Comparison of ENCODE assay signal across 19 cellular contexts in the genomic region with DNA sequence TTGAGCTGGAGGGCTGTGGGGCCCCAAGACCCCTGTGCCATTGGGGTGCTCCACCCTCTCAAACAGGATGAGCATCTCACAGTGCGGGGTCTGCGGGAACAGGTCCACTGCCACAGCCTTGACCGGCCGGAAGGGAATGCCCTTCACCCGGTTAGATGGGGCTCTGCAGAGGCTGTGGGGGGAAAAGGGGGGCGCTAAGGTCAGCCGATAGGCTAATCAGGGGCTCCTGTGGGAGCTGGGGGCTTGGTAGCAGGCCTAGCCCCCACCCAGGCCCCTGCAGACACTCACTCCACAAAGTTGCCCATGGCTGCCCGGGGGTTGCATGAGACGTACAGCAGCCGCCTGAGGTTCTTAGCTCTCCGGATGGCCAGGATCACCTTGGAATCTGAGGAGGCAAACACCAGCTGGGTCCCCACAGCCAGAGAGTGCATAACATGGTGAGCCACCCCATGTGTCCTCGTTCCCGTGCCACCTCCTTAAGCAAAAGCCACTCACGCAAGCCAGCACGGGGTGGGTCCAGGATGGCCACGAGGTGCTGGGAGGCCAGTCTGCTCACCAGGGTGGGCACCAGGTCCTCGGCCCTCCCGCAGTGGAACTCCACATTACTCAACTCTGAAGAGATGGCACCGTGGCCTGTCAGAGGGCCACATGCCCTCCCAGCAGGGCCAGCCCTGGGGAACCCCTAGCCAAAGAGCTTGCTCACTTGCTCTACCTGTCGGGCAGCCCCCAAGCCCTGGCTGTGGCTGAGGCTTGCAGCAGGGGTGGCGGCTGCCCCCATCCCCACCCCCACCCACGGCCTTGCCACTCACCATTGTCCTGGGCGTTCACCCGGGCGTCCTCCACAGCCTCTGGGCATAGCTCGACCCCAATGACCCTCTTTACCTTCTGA. TPM values are rescaled to one million over a fixed set of nuclear protein-coding genes. Genes with fewer than 3 reads are reported as not detected.
DNase-seq lines count a peak whose midpoint lies in the region; ATAC-seq and TF ChIP-seq lines count a peak whose summit lies in the region.
"Had no signal": no experiment of that assay in that cellular context is flagged by ENCODE, and none has a peak within 500 bp of the region (broad histone marks: within the 10 kb centered on the region; RNA-seq: fewer than 3 reads in every experiment).

No MANE protein-coding gene starts in this region.

- H3K4me1 Mint-ChIP-seq in activated CD4-positive, alpha-beta T cell treated with anti-CD3 and anti-CD28 coated beads, Interleukin-2, amount 10 ng/mL, durations not matched to agents 24 days and 14 days, result peaks cover 26% of the 10 kb centered on the region
- peaks cover 19 to 29% of the 10 kb centered on the region in 2 donors for H3K4me1 Mint-ChIP-seq in effector memory CD8-positive, alpha-beta T cell (ENCODE audit: low read depth in 2 of 2)
- H3K4me1 Mint-ChIP-seq in activated T-helper 17 cell treated with anti-CD3 and anti-CD28 coated beads, Interleukin-2, amount 50 U/mL, for 72 hours, result peaks cover 10% of the 10 kb centered on the region

- H3K9me3 Mint-ChIP-seq in activated CD4-positive, alpha-beta T cell treated with anti-CD3 and anti-CD28 coated beads, Interleukin-2, amount 10 ng/mL, durations not matched to agents 24 days and 14 days, result no peaks in the 10 kb centered on the region
- H3K9me3 Mint-ChIP-seq in effector memory CD8-positive, alpha-beta T cell, result no peaks in the 10 kb centered on the region
- no peaks in the 10 kb centered on the region for H3K9me3 Mint-ChIP-seq in activated T-helper 17 cell treated with anti-CD3 and anti-CD28 coated beads, Interleukin-2, amount 50 U/mL, for 72 hours
- H3K9me3 Mint-ChIP-seq: CD4-positive, alpha-beta memory T cell had no signal

- H3K36me3 Mint-ChIP-seq in activated CD4-positive, alpha-beta T cell treated with anti-CD3 and anti-CD28 coated beads, Interleukin-2, amount 10 ng/mL, durations not matched to agents 24 days and 14 days (ENCODE audit: low read depth), result peaks cover 48% of the 10 kb centered on the region
- peaks cover 71% of the 10 kb centered on the region for H3K36me3 Mint-ChIP-seq in effector memory CD8-positive, alpha-beta T cell (ENCODE audit: insufficient read depth)
- peaks cover 77% of the 10 kb centered on the region for H3K36me3 Mint-ChIP-seq in activated T-helper 17 cell treated with anti-CD3 and anti-CD28 coated beads, Interleukin-2, amount 50 U/mL, for 72 hours (ENCODE audit: low read depth)

- no peak for ATAC-seq in effector memory CD8-positive, alpha-beta T cell (replicated peaks)
- no peak for ATAC-seq in activated T-helper 17 cell treated with anti-CD3 and anti-CD28 coated beads, Interleukin-2, amount 50 U/mL, for 72 hours (replicated peaks)
- ATAC-seq in GM19035 (IDR thresholded peaks at IDR 0.05; ENCODE audit: unreplicated experiment), result no peak
- ATAC-seq: activated CD4-positive, CD25-positive, alpha-beta regulatory T cell treated with anti-CD3 and anti-CD28 coated beads, Interleukin-2, amount 50 U/mL, for 24 hours; heart right ventricle; left colon; upper lobe of right lung had no signal

- H3K36me3 ChIP-seq in skeletal muscle tissue (ENCODE audit: control insufficient read depth in 3 of 3, insufficient read depth in 3 of 3, low read length in 3 of 3), result peaks cover 55 to 68% (median 62%) of the 10 kb centered on the region in 3 donors

- POLR2A ChIA-PET in RWPE1 (lab: Yijun Ruan, JAX; ENCODE audit: low non-redundant PET), result no interaction called here

- H3K9ac ChIP-seq in skeletal muscle tissue (ENCODE audit: low read depth in 1 of 3, low read length in 3 of 3), result no peak overlapping the region

- no peaks in the 10 kb centered on the region for H3K9me3 ChIP-seq in skeletal muscle tissue (ENCODE audit: control insufficient read depth in 3 of 3, low read length in 3 of 3)
- H3K9me3 ChIP-seq: heart right ventricle, upper lobe of right lung had no signal

- H3K27ac ChIP-seq in RWPE1, result peak overlapping the region; percentile 87
- H3K27ac ChIP-seq in skeletal muscle tissue (ENCODE audit: low read depth, low read length), result peak overlapping the region; percentile 19
- H3K27ac ChIP-seq: upper lobe of right lung had no signal

- H3K27ac Mint-ChIP-seq in activated CD4-positive, alpha-beta T cell treated with anti-CD3 and anti-CD28 coated beads, Interleukin-2, amount 10 ng/mL, durations not matched to agents 24 days and 14 days, result peak overlapping the region; percentile 89
- peak overlapping the region; percentile 10 to 82 for H3K27ac Mint-ChIP-seq in effector memory CD8-positive, alpha-beta T cell
- H3K27ac Mint-ChIP-seq in activated T-helper 17 cell treated with anti-CD3 and anti-CD28 coated beads, Interleukin-2, amount 50 U/mL, for 72 hours, result no peak overlapping the region

- H3K4me1 ChIP-seq in skeletal muscle tissue (ENCODE audit: control insufficient read depth in 3 of 3, insufficient read depth in 3 of 3, low read length in 3 of 3), result peaks cover 16 to 38% (median 30%) of the 10 kb centered on the region in 3 donors

- intact Hi-C loops in activated CD4-positive, alpha-beta T cell treated with anti-CD3 and anti-CD28 coated beads, Interleukin-2, amount 10 ng/mL, durations not matched to agents 24 days and 14 days (cut with micrococcal nuclease), result loop anchor here (10.0 kb wide), 1 partner anchor 258 kb away; the partner anchor contains the start of genes GNB1L and RTL10

- DNase-seq in activated CD4-positive, alpha-beta T cell treated with anti-CD3 and anti-CD28 coated beads, Interleukin-2, amount 10 ng/mL, durations not matched to agents 24 days and 14 days, result no peak
- no peak for DNase-seq in activated CD4-positive, alpha-beta T cell treated with anti-CD3 and anti-CD28 coated beads, Interleukin-2, amount 50 U/mL, for 1 hour
- no peak for DNase-seq in RWPE1 (ENCODE audit: low spot score)
- DNase-seq in effector memory CD8-positive, alpha-beta T cell, result no peak
- no peak for DNase-seq in G401 (ENCODE audit: low spot score)
- DNase-seq: activated effector memory CD4-positive, alpha-beta T cell treated with anti-CD3 and anti-CD28 coated beads, Interleukin-2, amount 50 U/mL, for 16 hours; cerebellar nuclear complex; left colon; NCI-H2081; stimulated activated CD4-positive, alpha-beta T cell treated with anti-CD3 and anti-CD28 coated beads, Interleukin-1b, Interleukin-23, amount 100 ng/mL, for 48 hours; SW 1271; upper lobe of right lung had no signal

- CTCF ChIA-PET in RWPE1 (lab: Yijun Ruan, JAX), result no interaction called here

- H3K27me3 Mint-ChIP-seq in activated CD4-positive, alpha-beta T cell treated with anti-CD3 and anti-CD28 coated beads, Interleukin-2, amount 10 ng/mL, durations not matched to agents 24 days and 14 days, result peaks cover 2% of the 10 kb centered on the region
- H3K27me3 Mint-ChIP-seq in effector memory CD8-positive, alpha-beta T cell, result no peaks in the 10 kb centered on the region
- no peaks in the 10 kb centered on the region for H3K27me3 Mint-ChIP-seq in activated T-helper 17 cell treated with anti-CD3 and anti-CD28 coated beads, Interleukin-2, amount 50 U/mL, for 72 hours
- H3K27me3 Mint-ChIP-seq: CD4-positive, alpha-beta memory T cell had no signal

- TF ChIP-seq CTCF in RWPE1 (conservative IDR thresholded peaks at IDR 0.05; ENCODE audit: low read depth), result no peak

- H3K4me3 ChIP-seq in skeletal muscle tissue (ENCODE audit: low read length in 3 of 3), result no peak overlapping the region
- H3K4me3 ChIP-seq: heart right ventricle, upper lobe of right lung had no signal

- in situ Hi-C loops in G401 (cut with HindIII; ENCODE audit: low sequenced_read_pairs), result no loop called here

- H3K4me3 Mint-ChIP-seq in activated CD4-positive, alpha-beta T cell treated with anti-CD3 and anti-CD28 coated beads, Interleukin-2, amount 10 ng/mL, durations not matched to agents 24 days and 14 days, result no peak overlapping the region
- H3K4me3 Mint-ChIP-seq in effector memory CD8-positive, alpha-beta T cell, result no peak overlapping the region
- no peak overlapping the region for H3K4me3 Mint-ChIP-seq in activated T-helper 17 cell treated with anti-CD3 and anti-CD28 coated beads, Interleukin-2, amount 50 U/mL, for 72 hours
- H3K4me3 Mint-ChIP-seq: CD4-positive, alpha-beta memory T cell had no signal

- H3K27me3 ChIP-seq in skeletal muscle tissue (ENCODE audit: control insufficient read depth in 3 of 3, insufficient read depth in 3 of 3, low read length in 3 of 3), result no peaks in the 10 kb centered on the region
- H3K27me3 ChIP-seq: heart right ventricle, upper lobe of right lung had no signal

RNA-seq across cellular contexts. Expression of gene RANBP1, which starts 3.0 kb away (rescaled TPM):
- 488 and 500 TPM in 2 replicates for total RNA-seq in activated CD4-positive, alpha-beta T cell treated with anti-CD3 and anti-CD28 coated beads, Interleukin-2, amount 10 ng/mL, durations not matched to agents 24 days and 14 days
- 85.1 TPM for total RNA-seq in skeletal muscle tissue
- 100 to 1,000 TPM; 187 to 421 TPM for total RNA-seq in activated T-helper 17 cell treated with anti-CD3 and anti-CD28 coated beads, Interleukin-2, amount 50 U/mL, for 72 hours
- total RNA-seq in G401 (2014; rRNA removed; shearing (Covaris generic)), result 883 and 1,003 TPM in 2 replicates

RNA-seq across cellular contexts. Expression of gene TRMT2A, which starts 4.2 kb away (rescaled TPM):
- 125 and 135 TPM in 2 replicates for total RNA-seq in activated CD4-positive, alpha-beta T cell treated with anti-CD3 and anti-CD28 coated beads, Interleukin-2, amount 10 ng/mL, durations not matched to agents 24 days and 14 days
- 31.8 TPM for total RNA-seq in skeletal muscle tissue
- total RNA-seq in activated T-helper 17 cell treated with anti-CD3 and anti-CD28 coated beads, Interleukin-2, amount 50 U/mL, for 72 hours, result 100 to 1,000 TPM in 1 of 2 donors, 10 to 100 TPM in 1; 71.7 to 110 TPM
- 22.4 and 55.8 TPM in 2 replicates for total RNA-seq in G401 (2014; rRNA removed; shearing (Covaris generic))

RNA-seq across cellular contexts. Expression of gene ZDHHC8, which starts 18.7 kb away (rescaled TPM):
- total RNA-seq in activated CD4-positive, alpha-beta T cell treated with anti-CD3 and anti-CD28 coated beads, Interleukin-2, amount 10 ng/mL, durations not matched to agents 24 days and 14 days, result 95.2 and 100 TPM in 2 replicates
- 3.1 TPM for total RNA-seq in skeletal muscle tissue
- 10 to 100 TPM; 23.4 to 59.7 TPM for total RNA-seq in activated T-helper 17 cell treated with anti-CD3 and anti-CD28 coated beads, Interleukin-2, amount 50 U/mL, for 72 hours
- total RNA-seq in G401 (2014; rRNA removed; shearing (Covaris generic)), result 5.1 and 7.8 TPM in 2 replicates

RNA-seq across cellular contexts. Expression of gene DGCR8, which starts 32.8 kb away (rescaled TPM):
- total RNA-seq in activated CD4-positive, alpha-beta T cell treated with anti-CD3 and anti-CD28 coated beads, Interleukin-2, amount 10 ng/mL, durations not matched to agents 24 days and 14 days, result 73.2 and 74.2 TPM in 2 replicates
- total RNA-seq in skeletal muscle tissue, result 38.1 TPM
- 10 to 100 TPM; 42.8 to 43.2 TPM for total RNA-seq in activated T-helper 17 cell treated with anti-CD3 and anti-CD28 coated beads, Interleukin-2, amount 50 U/mL, for 72 hours
- 21.5 and 22.0 TPM in 2 replicates for total RNA-seq in G401 (2014; rRNA removed; shearing (Covaris generic))

RNA-seq across cellular contexts. Expression of gene CCDC188, which starts 38.0 kb away (rescaled TPM):
- 0.14 TPM in 1 of 2 replicates, not detected in the other for total RNA-seq in activated CD4-positive, alpha-beta T cell treated with anti-CD3 and anti-CD28 coated beads, Interleukin-2, amount 10 ng/mL, durations not matched to agents 24 days and 14 days
- not detected for total RNA-seq in skeletal muscle tissue
- total RNA-seq in activated T-helper 17 cell treated with anti-CD3 and anti-CD28 coated beads, Interleukin-2, amount 50 U/mL, for 72 hours, result under 1 TPM; 0.32 to 0.77 TPM
- total RNA-seq in G401 (2014; rRNA removed; shearing (Covaris generic)), result not detected in 2 replicates
- total RNA-seq: CD4-positive, alpha-beta memory T cell; epithelial cell of proximal tubule had no signal
